Comparison of ENCODE assay signal across 2 cellular contexts in the genomic region with DNA sequence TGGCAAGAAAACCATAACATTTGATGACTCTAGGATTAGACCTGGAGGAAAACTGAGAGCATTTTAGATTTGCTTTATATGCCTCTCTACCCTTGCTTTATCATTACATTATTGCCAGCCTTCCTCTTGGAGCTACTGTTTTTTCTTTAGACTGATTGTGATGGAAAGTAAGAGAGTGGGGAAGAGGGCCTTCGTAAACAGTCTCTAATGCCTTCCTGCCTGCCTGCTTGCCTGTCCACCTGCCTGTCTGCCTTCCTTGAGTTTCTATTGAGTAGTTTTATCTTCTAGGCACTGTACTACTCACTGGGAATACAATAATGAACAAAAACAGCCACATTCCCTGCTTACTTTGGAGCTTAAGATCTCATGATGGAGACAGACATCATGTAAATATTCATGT.
TF ChIP-seq lines count a peak whose summit lies in the region.

No MANE protein-coding gene starts in this region.

TF ChIP-seq in GM23338, 12 proteins besides CTCF, POLR2A, EP300 and RAD21 (continues in another document):
- TF ChIP-seq, protein P1, sequence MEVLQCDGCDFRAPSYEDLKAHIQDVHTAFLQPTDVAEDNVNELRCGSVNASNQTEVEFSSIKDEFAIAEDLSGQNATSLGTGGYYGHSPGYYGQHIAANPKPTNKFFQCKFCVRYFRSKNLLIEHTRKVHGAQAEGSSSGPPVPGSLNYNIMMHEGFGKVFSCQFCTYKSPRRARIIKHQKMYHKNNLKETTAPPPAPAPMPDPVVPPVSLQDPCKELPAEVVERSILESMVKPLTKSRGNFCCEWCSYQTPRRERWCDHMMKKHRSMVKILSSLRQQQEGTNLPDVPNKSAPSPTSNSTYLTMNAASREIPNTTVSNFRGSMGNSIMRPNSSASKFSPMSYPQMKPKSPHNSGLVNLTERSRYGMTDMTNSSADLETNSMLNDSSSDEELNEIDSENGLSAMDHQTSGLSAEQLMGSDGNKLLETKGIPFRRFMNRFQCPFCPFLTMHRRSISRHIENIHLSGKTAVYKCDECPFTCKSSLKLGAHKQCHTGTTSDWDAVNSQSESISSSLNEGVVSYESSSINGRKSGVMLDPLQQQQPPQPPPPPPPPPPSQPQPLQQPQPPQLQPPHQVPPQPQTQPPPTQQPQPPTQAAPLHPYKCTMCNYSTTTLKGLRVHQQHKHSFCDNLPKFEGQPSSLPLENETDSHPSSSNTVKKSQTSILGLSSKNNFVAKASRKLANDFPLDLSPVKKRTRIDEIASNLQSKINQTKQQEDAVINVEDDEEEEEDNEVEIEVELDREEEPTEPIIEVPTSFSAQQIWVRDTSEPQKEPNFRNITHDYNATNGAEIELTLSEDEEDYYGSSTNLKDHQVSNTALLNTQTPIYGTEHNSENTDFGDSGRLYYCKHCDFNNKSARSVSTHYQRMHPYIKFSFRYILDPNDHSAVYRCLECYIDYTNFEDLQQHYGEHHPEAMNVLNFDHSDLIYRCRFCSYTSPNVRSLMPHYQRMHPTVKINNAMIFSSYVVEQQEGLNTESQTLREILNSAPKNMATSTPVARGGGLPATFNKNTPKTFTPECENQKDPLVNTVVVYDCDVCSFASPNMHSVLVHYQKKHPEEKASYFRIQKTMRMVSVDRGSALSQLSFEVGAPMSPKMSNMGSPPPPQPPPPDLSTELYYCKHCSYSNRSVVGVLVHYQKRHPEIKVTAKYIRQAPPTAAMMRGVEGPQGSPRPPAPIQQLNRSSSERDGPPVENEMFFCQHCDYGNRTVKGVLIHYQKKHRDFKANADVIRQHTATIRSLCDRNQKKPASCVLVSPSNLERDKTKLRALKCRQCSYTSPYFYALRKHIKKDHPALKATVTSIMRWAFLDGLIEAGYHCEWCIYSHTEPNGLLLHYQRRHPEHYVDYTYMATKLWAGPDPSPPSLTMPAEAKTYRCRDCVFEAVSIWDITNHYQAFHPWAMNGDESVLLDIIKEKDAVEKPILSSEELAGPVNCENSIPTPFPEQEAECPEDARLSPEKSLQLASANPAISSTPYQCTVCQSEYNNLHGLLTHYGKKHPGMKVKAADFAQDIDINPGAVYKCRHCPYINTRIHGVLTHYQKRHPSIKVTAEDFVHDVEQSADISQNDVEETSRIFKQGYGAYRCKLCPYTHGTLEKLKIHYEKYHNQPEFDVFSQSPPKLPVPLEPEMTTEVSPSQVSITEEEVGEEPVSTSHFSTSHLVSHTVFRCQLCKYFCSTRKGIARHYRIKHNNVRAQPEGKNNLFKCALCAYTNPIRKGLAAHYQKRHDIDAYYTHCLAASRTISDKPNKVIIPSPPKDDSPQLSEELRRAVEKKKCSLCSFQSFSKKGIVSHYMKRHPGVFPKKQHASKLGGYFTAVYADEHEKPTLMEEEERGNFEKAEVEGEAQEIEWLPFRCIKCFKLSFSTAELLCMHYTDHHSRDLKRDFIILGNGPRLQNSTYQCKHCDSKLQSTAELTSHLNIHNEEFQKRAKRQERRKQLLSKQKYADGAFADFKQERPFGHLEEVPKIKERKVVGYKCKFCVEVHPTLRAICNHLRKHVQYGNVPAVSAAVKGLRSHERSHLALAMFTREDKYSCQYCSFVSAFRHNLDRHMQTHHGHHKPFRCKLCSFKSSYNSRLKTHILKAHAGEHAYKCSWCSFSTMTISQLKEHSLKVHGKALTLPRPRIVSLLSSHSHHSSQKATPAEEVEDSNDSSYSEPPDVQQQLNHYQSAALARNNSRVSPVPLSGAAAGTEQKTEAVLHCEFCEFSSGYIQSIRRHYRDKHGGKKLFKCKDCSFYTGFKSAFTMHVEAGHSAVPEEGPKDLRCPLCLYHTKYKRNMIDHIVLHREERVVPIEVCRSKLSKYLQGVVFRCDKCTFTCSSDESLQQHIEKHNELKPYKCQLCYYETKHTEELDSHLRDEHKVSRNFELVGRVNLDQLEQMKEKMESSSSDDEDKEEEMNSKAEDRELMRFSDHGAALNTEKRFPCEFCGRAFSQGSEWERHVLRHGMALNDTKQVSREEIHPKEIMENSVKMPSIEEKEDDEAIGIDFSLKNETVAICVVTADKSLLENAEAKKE (CRISPR knock-in tag; IDR thresholded peaks at IDR 0.05) = no peak
- TF ChIP-seq STAT1 (IDR thresholded peaks at IDR 0.05; ENCODE audit: unreplicated experiment) (no peak), ZNF114 (CRISPR knock-in tag; IDR thresholded peaks at IDR 0.05) (no peak), EZH2 (IDR thresholded peaks at IDR 0.05; ENCODE audit: low read depth, unreplicated experiment) (no peak), EZH2phosphoT487 (IDR thresholded peaks at IDR 0.05; ENCODE audit: unreplicated experiment) (no peak), POLR2AphosphoS5 (IDR thresholded peaks at IDR 0.05; ENCODE audit: low read depth) (no peak), ZNF331 (CRISPR knock-in tag; IDR thresholded peaks at IDR 0.05; ENCODE audit: low read depth) (no peak), NANOG (IDR thresholded peaks at IDR 0.05; ENCODE audit: borderline replicate concordance) (no peak)
- TF ChIP-seq, protein P2, sequence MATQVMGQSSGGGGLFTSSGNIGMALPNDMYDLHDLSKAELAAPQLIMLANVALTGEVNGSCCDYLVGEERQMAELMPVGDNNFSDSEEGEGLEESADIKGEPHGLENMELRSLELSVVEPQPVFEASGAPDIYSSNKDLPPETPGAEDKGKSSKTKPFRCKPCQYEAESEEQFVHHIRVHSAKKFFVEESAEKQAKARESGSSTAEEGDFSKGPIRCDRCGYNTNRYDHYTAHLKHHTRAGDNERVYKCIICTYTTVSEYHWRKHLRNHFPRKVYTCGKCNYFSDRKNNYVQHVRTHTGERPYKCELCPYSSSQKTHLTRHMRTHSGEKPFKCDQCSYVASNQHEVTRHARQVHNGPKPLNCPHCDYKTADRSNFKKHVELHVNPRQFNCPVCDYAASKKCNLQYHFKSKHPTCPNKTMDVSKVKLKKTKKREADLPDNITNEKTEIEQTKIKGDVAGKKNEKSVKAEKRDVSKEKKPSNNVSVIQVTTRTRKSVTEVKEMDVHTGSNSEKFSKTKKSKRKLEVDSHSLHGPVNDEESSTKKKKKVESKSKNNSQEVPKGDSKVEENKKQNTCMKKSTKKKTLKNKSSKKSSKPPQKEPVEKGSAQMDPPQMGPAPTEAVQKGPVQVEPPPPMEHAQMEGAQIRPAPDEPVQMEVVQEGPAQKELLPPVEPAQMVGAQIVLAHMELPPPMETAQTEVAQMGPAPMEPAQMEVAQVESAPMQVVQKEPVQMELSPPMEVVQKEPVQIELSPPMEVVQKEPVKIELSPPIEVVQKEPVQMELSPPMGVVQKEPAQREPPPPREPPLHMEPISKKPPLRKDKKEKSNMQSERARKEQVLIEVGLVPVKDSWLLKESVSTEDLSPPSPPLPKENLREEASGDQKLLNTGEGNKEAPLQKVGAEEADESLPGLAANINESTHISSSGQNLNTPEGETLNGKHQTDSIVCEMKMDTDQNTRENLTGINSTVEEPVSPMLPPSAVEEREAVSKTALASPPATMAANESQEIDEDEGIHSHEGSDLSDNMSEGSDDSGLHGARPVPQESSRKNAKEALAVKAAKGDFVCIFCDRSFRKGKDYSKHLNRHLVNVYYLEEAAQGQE (IDR thresholded peaks at IDR 0.05; ENCODE audit: unreplicated experiment) = no peak
- TF ChIP-seq, protein P3, sequence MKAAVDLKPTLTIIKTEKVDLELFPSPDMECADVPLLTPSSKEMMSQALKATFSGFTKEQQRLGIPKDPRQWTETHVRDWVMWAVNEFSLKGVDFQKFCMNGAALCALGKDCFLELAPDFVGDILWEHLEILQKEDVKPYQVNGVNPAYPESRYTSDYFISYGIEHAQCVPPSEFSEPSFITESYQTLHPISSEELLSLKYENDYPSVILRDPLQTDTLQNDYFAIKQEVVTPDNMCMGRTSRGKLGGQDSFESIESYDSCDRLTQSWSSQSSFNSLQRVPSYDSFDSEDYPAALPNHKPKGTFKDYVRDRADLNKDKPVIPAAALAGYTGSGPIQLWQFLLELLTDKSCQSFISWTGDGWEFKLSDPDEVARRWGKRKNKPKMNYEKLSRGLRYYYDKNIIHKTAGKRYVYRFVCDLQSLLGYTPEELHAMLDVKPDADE (IDR thresholded peaks at IDR 0.05) = no peak

TF ChIP-seq in WTC11, 78 proteins besides CTCF, POLR2A, EP300 and RAD21 (continued from another document):
- TF ChIP-seq, protein P4, sequence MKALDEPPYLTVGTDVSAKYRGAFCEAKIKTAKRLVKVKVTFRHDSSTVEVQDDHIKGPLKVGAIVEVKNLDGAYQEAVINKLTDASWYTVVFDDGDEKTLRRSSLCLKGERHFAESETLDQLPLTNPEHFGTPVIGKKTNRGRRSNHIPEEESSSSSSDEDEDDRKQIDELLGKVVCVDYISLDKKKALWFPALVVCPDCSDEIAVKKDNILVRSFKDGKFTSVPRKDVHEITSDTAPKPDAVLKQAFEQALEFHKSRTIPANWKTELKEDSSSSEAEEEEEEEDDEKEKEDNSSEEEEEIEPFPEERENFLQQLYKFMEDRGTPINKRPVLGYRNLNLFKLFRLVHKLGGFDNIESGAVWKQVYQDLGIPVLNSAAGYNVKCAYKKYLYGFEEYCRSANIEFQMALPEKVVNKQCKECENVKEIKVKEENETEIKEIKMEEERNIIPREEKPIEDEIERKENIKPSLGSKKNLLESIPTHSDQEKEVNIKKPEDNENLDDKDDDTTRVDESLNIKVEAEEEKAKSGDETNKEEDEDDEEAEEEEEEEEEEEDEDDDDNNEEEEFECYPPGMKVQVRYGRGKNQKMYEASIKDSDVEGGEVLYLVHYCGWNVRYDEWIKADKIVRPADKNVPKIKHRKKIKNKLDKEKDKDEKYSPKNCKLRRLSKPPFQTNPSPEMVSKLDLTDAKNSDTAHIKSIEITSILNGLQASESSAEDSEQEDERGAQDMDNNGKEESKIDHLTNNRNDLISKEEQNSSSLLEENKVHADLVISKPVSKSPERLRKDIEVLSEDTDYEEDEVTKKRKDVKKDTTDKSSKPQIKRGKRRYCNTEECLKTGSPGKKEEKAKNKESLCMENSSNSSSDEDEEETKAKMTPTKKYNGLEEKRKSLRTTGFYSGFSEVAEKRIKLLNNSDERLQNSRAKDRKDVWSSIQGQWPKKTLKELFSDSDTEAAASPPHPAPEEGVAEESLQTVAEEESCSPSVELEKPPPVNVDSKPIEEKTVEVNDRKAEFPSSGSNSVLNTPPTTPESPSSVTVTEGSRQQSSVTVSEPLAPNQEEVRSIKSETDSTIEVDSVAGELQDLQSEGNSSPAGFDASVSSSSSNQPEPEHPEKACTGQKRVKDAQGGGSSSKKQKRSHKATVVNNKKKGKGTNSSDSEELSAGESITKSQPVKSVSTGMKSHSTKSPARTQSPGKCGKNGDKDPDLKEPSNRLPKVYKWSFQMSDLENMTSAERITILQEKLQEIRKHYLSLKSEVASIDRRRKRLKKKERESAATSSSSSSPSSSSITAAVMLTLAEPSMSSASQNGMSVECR (CRISPR knock-in tag; IDR thresholded peaks at IDR 0.05; ENCODE audit: borderline replicate concordance) = no peak
- TF ChIP-seq FOXP1 (CRISPR knock-in tag; IDR thresholded peaks at IDR 0.05; ENCODE audit: borderline replicate concordance) = no peak
- no peak for TF ChIP-seq ZNF138 (CRISPR knock-in tag; conservative IDR thresholded peaks at IDR 0.05)
- no peak for TF ChIP-seq ZNF416 (CRISPR knock-in tag; IDR thresholded peaks at IDR 0.05)
